Comparison of ENCODE assay signal across 15 cellular contexts in the genomic region with DNA sequence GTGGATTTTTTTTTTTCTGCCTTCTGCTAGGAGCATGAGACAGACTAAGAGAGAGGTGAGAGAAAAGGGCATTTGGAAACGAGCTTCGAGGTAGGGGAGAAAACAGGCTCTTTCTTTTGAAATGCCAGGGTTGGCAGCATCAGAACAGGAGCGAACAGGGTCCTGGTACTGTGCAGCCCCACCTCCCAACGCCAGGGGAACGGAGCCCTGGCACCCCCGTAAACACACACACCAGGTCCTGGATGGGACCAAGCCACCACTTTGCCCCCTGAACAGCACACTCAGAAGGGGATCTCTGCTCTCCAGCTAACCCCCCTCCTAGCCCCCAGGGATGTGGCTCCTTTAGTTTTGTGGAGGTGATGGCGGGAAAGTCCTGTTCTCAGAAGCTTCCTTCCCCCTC.
"Had no signal": no experiment of that assay in that cellular context is flagged by ENCODE, and none has a peak within 500 bp of the region (broad histone marks: within the 10 kb centered on the region; RNA-seq: fewer than 3 reads in every experiment).

No MANE protein-coding gene starts in this region.

- H3K27ac ChIP-seq: ascending aorta, hepatocyte, psoas muscle, right lobe of liver had no signal

- H3K9me3 ChIP-seq: ascending aorta, psoas muscle, right lobe of liver had no signal

- H3K4me2 ChIP-seq: hepatocyte, smooth muscle cell had no signal

- FAIRE-seq: colon had no signal

- H3K79me2 ChIP-seq: hepatocyte had no signal

- H3K27me3 ChIP-seq: ascending aorta, cardiac muscle cell, hepatocyte, right lobe of liver had no signal

- DNase-seq: activated naive CD4-positive, alpha-beta T cell; activated naive CD8-positive, alpha-beta T cell treated with anti-CD3 and anti-CD28 coated beads, Interleukin-2, amount 50 U/mL, for 24 hours; activated T-cell treated with anti-CD3 and anti-CD28 coated beads for 4 hours; stimulated activated naive CD8-positive, alpha-beta T cell treated with anti-CD3 and anti-CD28 coated beads, Interleukin-15, Interleukin-2, amounts not matched to agents 100 U/mL and 50 U/mL, for 24 hours; T-cell; T-helper 9 cell; trophoblast cell had no signal

- H2AFZ ChIP-seq: hepatocyte had no signal

- ATAC-seq: activated CD4-positive, CD25-positive, alpha-beta regulatory T cell treated with anti-CD3 and anti-CD28 coated beads, Interleukin-2, amount 50 U/mL, for 24 hours; activated naive CD8-positive, alpha-beta T cell treated with anti-CD3 and anti-CD28 coated beads, Interleukin-2, amount 50 U/mL, for 24 hours; psoas muscle; right lobe of liver; stimulated activated naive CD8-positive, alpha-beta T cell treated with anti-CD3 and anti-CD28 coated beads, Interleukin-15, Interleukin-2, amounts not matched to agents 100 U/mL and 50 U/mL, for 24 hours; T-cell had no signal

- H3K36me3 ChIP-seq: ascending aorta, cardiac muscle cell, right lobe of liver had no signal

- H3K4me3 ChIP-seq: ascending aorta, cardiac muscle cell, hepatocyte, psoas muscle, right lobe of liver, smooth muscle cell had no signal
